Comparison of ENCODE assay signal across 19 cellular contexts in the genomic region with DNA sequence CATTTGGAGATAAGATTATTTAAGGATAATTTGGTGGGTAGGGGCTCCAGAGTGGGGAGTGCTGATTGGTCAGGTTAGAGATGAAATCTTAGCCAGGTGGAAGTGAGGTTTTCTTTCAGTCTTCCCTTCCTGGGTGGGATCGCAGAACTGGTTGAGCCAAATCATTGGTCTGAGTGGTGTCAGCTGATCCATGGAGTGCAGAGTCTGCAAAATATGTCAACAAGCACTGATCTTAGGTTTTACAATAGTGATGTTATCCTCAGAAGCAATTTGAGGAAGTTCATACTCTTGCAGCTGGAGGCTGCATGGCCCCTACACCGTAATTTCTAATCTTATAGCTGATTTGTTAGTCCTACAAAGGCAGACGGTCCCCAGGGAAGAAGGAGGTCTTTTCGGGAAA.
"Had no signal": no experiment of that assay in that cellular context is flagged by ENCODE, and none has a peak within 500 bp of the region (broad histone marks: within the 10 kb centered on the region; RNA-seq: fewer than 3 reads in every experiment).

No MANE protein-coding gene starts in this region.

- H3K27ac ChIP-seq: colonic mucosa, esophagus squamous epithelium, foreskin keratinocyte, ovary, right atrium auricular region, thyroid gland had no signal

- H3K9me3 Mint-ChIP-seq: nephron progenitor cell, type B pancreatic cell had no signal

- H3K4me1 Mint-ChIP-seq: naive thymus-derived CD4-positive, alpha-beta T cell; nephron progenitor cell had no signal

- H3K4me1 ChIP-seq: colonic mucosa, esophagus squamous epithelium, foreskin keratinocyte, right atrium auricular region, thyroid gland had no signal

- H3K27ac Mint-ChIP-seq: naive thymus-derived CD4-positive, alpha-beta T cell; nephron progenitor cell; type B pancreatic cell had no signal

- H3K27me3 ChIP-seq: colonic mucosa, esophagus squamous epithelium, ovary, right atrium auricular region, thyroid gland had no signal

- H3K4me3 ChIP-seq: colonic mucosa, esophagus squamous epithelium, lung, ovary, right atrium auricular region, thyroid gland had no signal

- H3K27me3 Mint-ChIP-seq: naive thymus-derived CD4-positive, alpha-beta T cell; type B pancreatic cell had no signal

- H3K36me3 ChIP-seq: colonic mucosa, esophagus squamous epithelium, ovary, right atrium auricular region, thyroid gland had no signal

- DNase-seq: colonic mucosa; dermis blood vessel endothelial cell; esophagus squamous epithelium; foreskin keratinocyte; kidney; left colon; left ventricle myocardium superior; mesenchymal stem cell; naive thymus-derived CD4-positive, alpha-beta T cell; nucleus accumbens; ovary; small intestine; stimulated activated CD4-positive, alpha-beta T cell treated with anti-CD3 and anti-CD28 coated beads, Interleukin-2, amount 100 ng/mL, for 48 hours; stimulated activated naive CD4-positive, alpha-beta T cell treated with Interleukin-2 at 50 U/mL for 16 hours; thyroid gland had no signal

- H3K9me3 ChIP-seq: colonic mucosa, esophagus squamous epithelium, ovary, right atrium auricular region, thyroid gland had no signal

- H3K4me3 Mint-ChIP-seq: naive thymus-derived CD4-positive, alpha-beta T cell; nephron progenitor cell; type B pancreatic cell had no signal

- H3K36me3 Mint-ChIP-seq: naive thymus-derived CD4-positive, alpha-beta T cell; type B pancreatic cell had no signal

- ATAC-seq: foreskin keratinocyte; left colon; left ventricle myocardium superior; naive thymus-derived CD4-positive, alpha-beta T cell had no signal
